In genomic region chr5:154860765-154861164, GRCh38 we compare ENCODE assay signal across 1 cellular context.
TF ChIP-seq lines count a peak whose summit lies in the region.

No MANE protein-coding gene starts in this region.

TF ChIP-seq in H1, 55 proteins besides CTCF, POLR2A, EP300 and RAD21 (continued from another document):
- TF ChIP-seq SIN3A (conservative IDR thresholded peaks at IDR 0.05 in 1 of 2, IDR thresholded peaks at IDR 0.05 in 1 of 2; ENCODE audit: low read depth in 1 of 2, low read length in 2 of 2) = no peak
- no peak for TF ChIP-seq ATF3 (IDR thresholded peaks at IDR 0.05; ENCODE audit: insufficient read depth, low read depth, low read length)
- no peak for TF ChIP-seq SIX5 (IDR thresholded peaks at IDR 0.05; ENCODE audit: low read depth, low read length)
- no peak for TF ChIP-seq TEAD4 (IDR thresholded peaks at IDR 0.05; ENCODE audit: low read depth, low read length)
- TF ChIP-seq SP2 (IDR thresholded peaks at IDR 0.05; ENCODE audit: low read length) = no peak
- no peak for TF ChIP-seq KDM1A (IDR thresholded peaks at IDR 0.05; ENCODE audit: borderline replicate concordance, low read length)
